ENCODE assay signal across 8 cellular contexts in genomic region chr12:48681416-48681737, GRCh38. TPM values are rescaled to one million over a fixed set of nuclear protein-coding genes. Genes with fewer than 3 reads are reported as not detected.
DNase-seq lines count a peak whose midpoint lies in the region; ATAC-seq and TF ChIP-seq lines count a peak whose summit lies in the region.

No MANE protein-coding gene starts in this region.

- DNase-seq in HT1080 (ENCODE audit: low read depth): peak; percentile 8
- DNase-seq in activated naive CD8-positive, alpha-beta T cell treated with anti-CD3 and anti-CD28 coated beads for 36 hours: no peak
- DNase-seq in stimulated activated effector memory CD8-positive, alpha-beta T cell treated with anti-CD3 and anti-CD28 coated beads, Interleukin-12 subunit alpha, Interleukin-12 subunit beta, amount 100 ng/mL, for 72 hours (ENCODE audit: low spot score in 2 of 2): no peak
- DNase-seq in SHP77 treated with DMSO at 0.1 percent for 48 hours (lab: John Stamatoyannopoulos, UW): no peak
- no peak for DNase-seq in ureter (ENCODE audit: low spot score)
- no peak for DNase-seq in stimulated activated naive CD4-positive, alpha-beta T cell (lab: John Stamatoyannopoulos, UW)

- H3K27me3 Mint-ChIP-seq in activated naive CD8-positive, alpha-beta T cell treated with anti-CD3 and anti-CD28 coated beads for 36 hours: no peaks in the 10 kb centered on the region

- peak overlapping the region; percentile 95 for H3K27ac Mint-ChIP-seq in activated naive CD8-positive, alpha-beta T cell treated with anti-CD3 and anti-CD28 coated beads for 36 hours
- peak overlapping the region; percentile 95 for H3K27ac Mint-ChIP-seq in stimulated activated effector memory CD8-positive, alpha-beta T cell treated with anti-CD3 and anti-CD28 coated beads, Interleukin-12 subunit alpha, Interleukin-12 subunit beta, amount 100 ng/mL, for 72 hours

- H3K4me1 Mint-ChIP-seq in activated naive CD8-positive, alpha-beta T cell treated with anti-CD3 and anti-CD28 coated beads for 36 hours: peaks cover 36% of the 10 kb centered on the region
- peaks cover 33% of the 10 kb centered on the region for H3K4me1 Mint-ChIP-seq in stimulated activated effector memory CD8-positive, alpha-beta T cell treated with anti-CD3 and anti-CD28 coated beads, Interleukin-12 subunit alpha, Interleukin-12 subunit beta, amount 100 ng/mL, for 72 hours

- ATAC-seq in stimulated activated effector memory CD8-positive, alpha-beta T cell treated with anti-CD3 and anti-CD28 coated beads, Interleukin-12 subunit alpha, Interleukin-12 subunit beta, amount 100 ng/mL, for 72 hours: no peak

- no peak for TF ChIP-seq CTCF in C4-2B (conservative IDR thresholded peaks at IDR 0.05)

- H3K36me3 Mint-ChIP-seq in activated naive CD8-positive, alpha-beta T cell treated with anti-CD3 and anti-CD28 coated beads for 36 hours: peaks cover 44% of the 10 kb centered on the region
- peaks cover 67% of the 10 kb centered on the region for H3K36me3 Mint-ChIP-seq in stimulated activated effector memory CD8-positive, alpha-beta T cell treated with anti-CD3 and anti-CD28 coated beads, Interleukin-12 subunit alpha, Interleukin-12 subunit beta, amount 100 ng/mL, for 72 hours

- H3K4me3 Mint-ChIP-seq in activated naive CD8-positive, alpha-beta T cell treated with anti-CD3 and anti-CD28 coated beads for 36 hours: peak overlapping the region; percentile 98
- H3K4me3 Mint-ChIP-seq in stimulated activated effector memory CD8-positive, alpha-beta T cell treated with anti-CD3 and anti-CD28 coated beads, Interleukin-12 subunit alpha, Interleukin-12 subunit beta, amount 100 ng/mL, for 72 hours: peak overlapping the region; percentile 87

- H3K4me3 ChIP-seq in iPS-11a (ENCODE audit: low read depth, low read length): peak overlapping the region; percentile 99

- peak overlapping the region; percentile 96 for H3K27ac ChIP-seq in C4-2B

- H3K9me3 Mint-ChIP-seq in activated naive CD8-positive, alpha-beta T cell treated with anti-CD3 and anti-CD28 coated beads for 36 hours: no peaks in the 10 kb centered on the region
- no peaks in the 10 kb centered on the region for H3K9me3 Mint-ChIP-seq in stimulated activated effector memory CD8-positive, alpha-beta T cell treated with anti-CD3 and anti-CD28 coated beads, Interleukin-12 subunit alpha, Interleukin-12 subunit beta, amount 100 ng/mL, for 72 hours

RNA-seq across cellular contexts. Expression of gene KANSL2, which starts 0.7 kb away (rescaled TPM):
- 54.1 and 55.0 TPM in 2 replicates for total RNA-seq in HT1080 (2014; rRNA removed; shearing (Covaris generic))
- polyA plus RNA-seq in HT1080 (2015; cell fraction: cytosol; rRNA removed): 46.5 and 47.2 TPM in 2 replicates
- polyA plus RNA-seq in HT1080 (2015; cell fraction: nucleus; rRNA removed): 75.4 and 92.4 TPM in 2 replicates
- total RNA-seq in activated naive CD8-positive, alpha-beta T cell treated with anti-CD3 and anti-CD28 coated beads for 36 hours: 10 to 100 TPM; 59.7 to 62.0 TPM
- 34.0 TPM for total RNA-seq in ureter

RNA-seq across cellular contexts. Expression of gene CCNT1, which starts 35.1 kb away (rescaled TPM):
- 33.6 and 45.5 TPM in 2 replicates for total RNA-seq in HT1080 (2014; rRNA removed; shearing (Covaris generic))
- polyA plus RNA-seq in HT1080 (2015; cell fraction: cytosol; rRNA removed): 15.2 and 21.1 TPM in 2 replicates
- 68.9 and 76.0 TPM in 2 replicates for polyA plus RNA-seq in HT1080 (2015; cell fraction: nucleus; rRNA removed)
- total RNA-seq in activated naive CD8-positive, alpha-beta T cell treated with anti-CD3 and anti-CD28 coated beads for 36 hours: 10 to 100 TPM; 62.0 to 65.5 TPM
- 44.3 TPM for total RNA-seq in ureter
